Comparison of ENCODE assay signal across 8 cellular contexts in genomic region chr4:153222790-153223417, GRCh38. TPM values are rescaled to one million over a fixed set of nuclear protein-coding genes. Genes with fewer than 3 reads are reported as not detected.
DNase-seq lines count a peak whose midpoint lies in the region; ATAC-seq, FAIRE-seq and TF ChIP-seq lines count a peak whose summit lies in the region.

No MANE protein-coding gene starts in this region.

- ATAC-seq in upper lobe of left lung (ENCODE audit: low FRiP score in 2 of 2) = peak; percentile 80 to 82

- H3K4me1 ChIP-seq in esophagus squamous epithelium (peaks cover 9 to 51% (median 10%) of the 10 kb centered on the region in 3 donors), muscle layer of colon (ENCODE audit: insufficient read depth, low read length) (peaks cover 16% of the 10 kb centered on the region), upper lobe of left lung (peaks cover 0 to 20% (median 12%) of the 10 kb centered on the region in 4 donors)

- 0 out of 2 replicates have a peak, but pooled peaks have one; percentile 13 for TF ChIP-seq POLR2A in H54 (IDR thresholded peaks at IDR 0.05; ENCODE audit: low read depth, low read length)
- TF ChIP-seq POLR2A in esophagus squamous epithelium (IDR thresholded peaks at IDR 0.05) = no peak
- no peak for TF ChIP-seq POLR2A in upper lobe of left lung (IDR thresholded peaks at IDR 0.05)

- no peaks in the 10 kb centered on the region for H3K36me3 ChIP-seq in esophagus squamous epithelium
- no peaks in the 10 kb centered on the region for H3K36me3 ChIP-seq in muscle layer of colon (ENCODE audit: insufficient read depth, low read length)
- no peaks in the 10 kb centered on the region for H3K36me3 ChIP-seq in upper lobe of left lung

- FAIRE-seq in H54 (lab: Jason Lieb, UNC) = no peak

- H3K27me3 ChIP-seq in esophagus squamous epithelium (no peaks in the 10 kb centered on the region), muscle layer of colon (ENCODE audit: control insufficient read depth in 1 of 2, insufficient read depth in 2 of 2, low read length in 2 of 2) (no peaks in the 10 kb centered on the region), upper lobe of left lung (no peaks in the 10 kb centered on the region)

- H3K9me3 ChIP-seq in esophagus squamous epithelium (no peaks in the 10 kb centered on the region), muscle layer of colon (ENCODE audit: low read length) (no peaks in the 10 kb centered on the region), upper lobe of left lung (no peaks in the 10 kb centered on the region)

- H3K27ac ChIP-seq in esophagus squamous epithelium (peak overlapping the region; percentile 86 to 94 (median 90)), muscle layer of colon (ENCODE audit: low read depth, low read length) (peak overlapping the region; percentile 91), upper lobe of left lung (peak overlapping the region; percentile 76 to 91 (median 88))

- H3K9ac ChIP-seq in muscle layer of colon (ENCODE audit: low read length) = peak overlapping the region; percentile 67

- intact Hi-C loops in esophagus squamous epithelium (cut with DNase I) = no loop called here

- no peak for TF ChIP-seq EP300 in upper lobe of left lung (IDR thresholded peaks at IDR 0.05)

- DNase-seq in GM12865 (ENCODE audit: low read depth) (peak; percentile 41), H54 (ENCODE audit: insufficient read length, low spot score) (no peak), MV-4-11 (lab: John Stamatoyannopoulos, UW) (peak; percentile 40), esophagus squamous epithelium (lab: John Stamatoyannopoulos, UW) (no peak), upper lobe of left lung (peak; percentile 41 to 91), NCI-H345 treated with DMSO at 0.1 percent for 48 hours (lab: John Stamatoyannopoulos, UW; ENCODE audit: unreplicated experiment) (no peak)
- DNase-seq in activated T-cell treated with anti-CD3 and anti-CD28 coated beads, Interleukin-2, amount 50 U/mL, for 48 hours = peak; percentile 39 to 51

- no peak for TF ChIP-seq CTCF in GM12865 (IDR thresholded peaks at IDR 0.05; ENCODE audit: insufficient read depth, low read depth, low read length, missing control alignments)
- TF ChIP-seq CTCF in esophagus squamous epithelium (IDR thresholded peaks at IDR 0.05) = no peak
- TF ChIP-seq CTCF in upper lobe of left lung (IDR thresholded peaks at IDR 0.05) = no peak

- H3K4me3 ChIP-seq in GM12865 (ENCODE audit: low read depth, low read length) = peak overlapping the region; percentile 35
- peak overlapping the region; percentile 57 to 78 (median 66) for H3K4me3 ChIP-seq in esophagus squamous epithelium
- H3K4me3 ChIP-seq in muscle layer of colon (ENCODE audit: low read depth in 1 of 2, low read length in 2 of 2) = peak overlapping the region; percentile 78 to 82
- H3K4me3 ChIP-seq in upper lobe of left lung = peak overlapping the region; percentile 55 to 66 (median 60)

- WGBS in esophagus squamous epithelium, 2 donors = 0 to 4% methylated on average over 1 to 19 of the region's 57 CpGs
- 7 to 20% methylated on average over 40 to 44 of the region's 57 CpGs for WGBS in upper lobe of left lung, 2 donors

RNA-seq across cellular contexts. Expression of gene TRIM2, which starts 18.7 kb away (rescaled TPM):
- 10 to 100 TPM in 3 of 4 donors, 1 to 10 TPM in 1; 5.8 to 18.9 (median 14.9) TPM for total RNA-seq in esophagus squamous epithelium
- 10 to 100 TPM; 17.6 to 45.1 (median 30.2) TPM for total RNA-seq in upper lobe of left lung

Comparison
In these comparisons a context has a peak if more than half of its experiments do, and no peak if none do; other contexts are left out.
1. DNase-seq: peak in GM12865 (single experiment), MV-4-11 (single experiment), activated T-cell treated with anti-CD3 and anti-CD28 coated beads, Interleukin-2, amount 50 U/mL, for 48 hours (2 of 2) and upper lobe of left lung (2 of 2); none in H54 (single experiment), esophagus squamous epithelium (single experiment) and NCI-H345 treated with DMSO at 0.1 percent for 48 hours (single experiment).
2. Peak in every context shown above with its lines, with median percentiles within 50 percentile points of each other: H3K4me3 ChIP-seq and H3K27ac ChIP-seq.